1 cellular context compared by ENCODE assay signal in genomic region chr22:17988800-17989513, GRCh38.
TF ChIP-seq lines count a peak whose summit lies in the region.

No MANE protein-coding gene starts in this region.

TF ChIP-seq in IMR-90, 13 proteins besides CTCF, POLR2A, EP300 and RAD21 (continued from another document):
- TF ChIP-seq USF2 (IDR thresholded peaks at IDR 0.05; ENCODE audit: low read depth, low read length) = no peak
